28 cellular contexts compared by ENCODE assay signal in genomic region chr14:63565448-63565847, GRCh38.
"Had no signal": no experiment of that assay in that cellular context is flagged by ENCODE, and none has a peak within 500 bp of the region (broad histone marks: within the 10 kb centered on the region; RNA-seq: fewer than 3 reads in every experiment).

No MANE protein-coding gene starts in this region.

- H3K9me3 ChIP-seq: gastrocnemius medialis, stomach, thyroid gland had no signal

- H2AFZ ChIP-seq: neural progenitor cell, parathyroid adenoma had no signal

- H3K27ac ChIP-seq: epithelial cell of prostate, gastrocnemius medialis, neural progenitor cell, parathyroid adenoma, stomach, thyroid gland had no signal

- H3K27me3 Mint-ChIP-seq: progenitor cell of endocrine pancreas, type B pancreatic cell had no signal

- DNase-seq: effector CD8-positive, alpha-beta T cell; endodermal cell; foreskin fibroblast; gastrocnemius medialis; head of caudate nucleus; kidney; mesenchymal stem cell; midbrain; naive thymus-derived CD4-positive, alpha-beta T cell; stimulated activated CD4-positive, alpha-beta T cell treated with anti-CD3 and anti-CD28 coated beads, Interleukin-12 subunit alpha, Interleukin-12 subunit beta, amount 100 ng/mL, for 4 hours; stimulated activated CD4-positive, alpha-beta T cell treated with anti-CD3 and anti-CD28 coated beads, Interleukin-1b, Interleukin-23, amount 100 ng/mL, for 48 hours; stimulated activated CD4-positive, alpha-beta T cell treated with anti-CD3 and anti-CD28 coated beads, Interleukin-4, amount 100 ng/mL, for 1 hour; stimulated activated CD8-positive, alpha-beta memory T cell treated with anti-CD3 and anti-CD28 coated beads, Interleukin-4, amount 100 ng/mL, for 48 hours; stimulated activated naive CD4-positive, alpha-beta T cell; stomach; thyroid gland had no signal

- H3K9me3 Mint-ChIP-seq: dendritic cell treated with granulocyte-macrophage colony-stimulating factor and Interleukin-4, amounts not matched to agents 40 ng/mL and 50 ng/mL, for 4 days; endodermal cell; naive thymus-derived CD4-positive, alpha-beta T cell; nephron; neural progenitor cell; type B pancreatic cell had no signal

- H3K4me2 ChIP-seq: neural progenitor cell, smooth muscle cell had no signal

- H3K4me1 Mint-ChIP-seq: endodermal cell, nephron, neural progenitor cell had no signal

- H3K4me3 ChIP-seq: gastrocnemius medialis, lung, neural progenitor cell, smooth muscle cell, stomach, thyroid gland had no signal

- ATAC-seq: esophagus mucosa; gastrocnemius medialis; left lobe of liver; naive thymus-derived CD4-positive, alpha-beta T cell; sciatic nerve had no signal

- H3K79me2 ChIP-seq: parathyroid adenoma had no signal

- H3K36me3 ChIP-seq: gastrocnemius medialis, neural progenitor cell, stomach, thyroid gland had no signal

- H3K27me3 ChIP-seq: gastrocnemius medialis, neural progenitor cell, stomach, thyroid gland had no signal

- H3K4me1 ChIP-seq: gastrocnemius medialis, neural progenitor cell, parathyroid adenoma had no signal

- H3K27ac Mint-ChIP-seq: endodermal cell; naive thymus-derived CD4-positive, alpha-beta T cell; nephron; neural progenitor cell; progenitor cell of endocrine pancreas; type B pancreatic cell had no signal

- H3K36me3 Mint-ChIP-seq: naive thymus-derived CD4-positive, alpha-beta T cell; neural progenitor cell; type B pancreatic cell had no signal

- H3K9ac ChIP-seq: neural progenitor cell, parathyroid adenoma had no signal

- H3K4me3 Mint-ChIP-seq: dendritic cell treated with granulocyte-macrophage colony-stimulating factor and Interleukin-4, amounts not matched to agents 40 ng/mL and 50 ng/mL, for 4 days; endodermal cell; naive thymus-derived CD4-positive, alpha-beta T cell; nephron; neural progenitor cell; type B pancreatic cell had no signal
